In genomic region chr6:34106900-34107299, GRCh38 we compare ENCODE assay signal across 7 cellular contexts. TPM values are rescaled to one million over a fixed set of nuclear protein-coding genes. Genes with fewer than 3 reads are reported as not detected.
"Had no signal": no experiment of that assay in that cellular context is flagged by ENCODE, and none has a peak within 500 bp of the region (broad histone marks: within the 10 kb centered on the region; RNA-seq: fewer than 3 reads in every experiment).

No MANE protein-coding gene starts in this region.

- H3K4me2 ChIP-seq: GM23338, KMS-11 had no signal

- DNase-seq: H9, HCEC 1CT, KBM-7 had no signal

- H3K4me3 ChIP-seq: GM23338 had no signal

- H3K9me3 Mint-ChIP-seq: GM23338 had no signal

- H3K36me3 Mint-ChIP-seq: IgD-negative memory B cell had no signal

- H3K27ac ChIP-seq: KMS-11 had no signal

- H3K4me1 Mint-ChIP-seq: IgD-negative memory B cell had no signal

- H3K9ac ChIP-seq: KMS-11 had no signal

- H3K4me3 Mint-ChIP-seq: GM23338, H9, IgD-negative memory B cell had no signal

- H3K27ac Mint-ChIP-seq: GM23338, IgD-negative memory B cell had no signal

- H2AFZ ChIP-seq: GM23338 had no signal

RNA-seq across cellular contexts. Expression of gene GRM4, which starts 39.0 kb away (rescaled TPM):
- total RNA-seq: HT-29 had no signal
- polyA plus RNA-seq: IgD-negative memory B cell had no signal
